ENCODE assay signal across 1 cellular context in the genomic region with DNA sequence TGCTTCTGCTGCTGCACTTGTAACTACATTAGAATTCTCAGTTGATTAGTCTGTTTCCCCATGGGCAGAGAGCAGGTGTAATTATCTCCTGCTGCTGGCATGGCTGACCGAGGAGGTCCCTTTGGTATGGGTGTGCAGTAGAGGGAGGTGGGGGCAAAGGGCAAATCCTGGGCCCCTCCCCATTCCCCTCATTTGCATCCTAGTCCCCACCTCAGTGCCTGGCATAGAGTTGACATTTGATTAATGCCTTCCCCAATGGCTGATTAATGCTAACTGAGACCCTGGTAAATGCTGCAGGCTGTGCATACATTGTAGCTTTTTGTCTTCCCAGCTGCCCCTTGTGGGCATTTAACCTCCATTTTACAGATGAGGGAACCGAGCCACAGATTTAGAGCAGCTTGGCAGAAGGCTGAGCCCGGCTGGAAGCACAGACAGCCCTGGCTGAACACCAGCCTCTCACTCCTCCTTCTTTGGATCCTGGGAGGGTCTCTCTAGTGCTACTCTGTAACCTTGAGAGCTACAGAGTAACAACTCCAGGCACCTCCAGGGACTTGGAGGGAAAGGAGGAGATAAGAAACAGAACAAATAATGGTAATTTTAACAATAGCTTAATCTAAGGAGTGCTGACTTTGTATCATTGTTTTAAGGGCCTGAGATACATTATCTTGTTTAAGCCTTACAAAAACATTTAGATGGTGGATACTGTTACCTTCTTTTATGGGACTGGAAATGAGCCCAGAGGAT.
TF ChIP-seq lines count a peak whose summit lies in the region.

No MANE protein-coding gene starts in this region.

TF ChIP-seq in GM12878, 131 proteins besides CTCF, POLR2A, EP300 and RAD21 (continues in another document):
- TF ChIP-seq MTA2 (IDR thresholded peaks at IDR 0.05; ENCODE audit: low read depth) (no peak), KDM1A (IDR thresholded peaks at IDR 0.05; ENCODE audit: borderline replicate concordance) (no peak), JUNB (IDR thresholded peaks at IDR 0.05) (no peak), SMAD5 (IDR thresholded peaks at IDR 0.05; ENCODE audit: low read depth) (no peak), HCFC1 (IDR thresholded peaks at IDR 0.05; ENCODE audit: low read length) (no peak), DPF2 (IDR thresholded peaks at IDR 0.05) (peak; percentile 13; the same call in 1 of the 2 replicates), ESRRA (IDR thresholded peaks at IDR 0.05; ENCODE audit: low read length) (no peak), RELA (IDR thresholded peaks at IDR 0.05; ENCODE audit: borderline replicate concordance, partially characterized antibody) (no peak), ZNF217 (IDR thresholded peaks at IDR 0.05) (no peak), MXI1 (IDR thresholded peaks at IDR 0.05; ENCODE audit: low read depth, low read length) (no peak), HDAC6 (IDR thresholded peaks at IDR 0.05; ENCODE audit: unreplicated experiment) (no peak), YBX1 (IDR thresholded peaks at IDR 0.05) (no peak), NR2C1 (IDR thresholded peaks at IDR 0.05) (peak; percentile 75), MEF2B (IDR thresholded peaks at IDR 0.05; ENCODE audit: partially characterized antibody, poor library complexity, severe bottlenecking) (no peak), KLF5 (IDR thresholded peaks at IDR 0.05; ENCODE audit: partially characterized antibody) (no peak), CREB1 (IDR thresholded peaks at IDR 0.05; ENCODE audit: low read depth) (no peak), SREBF2 (IDR thresholded peaks at IDR 0.05; ENCODE audit: low read length) (no peak), ZBED1 (IDR thresholded peaks at IDR 0.05; ENCODE audit: borderline replicate concordance) (no peak), TARDBP (IDR thresholded peaks at IDR 0.05; ENCODE audit: borderline replicate concordance) (no peak), ETV6 (conservative IDR thresholded peaks at IDR 0.05 in 1 of 2, IDR thresholded peaks at IDR 0.05 in 1 of 2; ENCODE audit: borderline replicate concordance in 1 of 2, low read depth in 1 of 2) (no peak), RB1 (IDR thresholded peaks at IDR 0.05; ENCODE audit: borderline replicate concordance) (no peak), HDAC2 (IDR thresholded peaks at IDR 0.05) (no peak), MTA3 (IDR thresholded peaks at IDR 0.05; ENCODE audit: borderline replicate concordance, low read length) (no peak), ZNF24 (IDR thresholded peaks at IDR 0.05) (no peak), MEF2A (IDR thresholded peaks at IDR 0.05; ENCODE audit: insufficient read depth, low read depth, low read length) (no peak), MYB (IDR thresholded peaks at IDR 0.05; ENCODE audit: borderline replicate concordance, low read depth, low read length) (no peak), TCF7 (IDR thresholded peaks at IDR 0.05; ENCODE audit: borderline replicate concordance) (no peak), MYC (IDR thresholded peaks at IDR 0.05; ENCODE audit: insufficient read depth, insufficient read length, insufficient replicate concordance, low read length, severe bottlenecking) (no peak), POU2F2 (IDR thresholded peaks at IDR 0.05; ENCODE audit: borderline replicate concordance, low read depth, low read length) (peak; percentile 85; the same call in 2 of the 3 replicates), ZNF622 (IDR thresholded peaks at IDR 0.05) (no peak)
- TF ChIP-seq, protein P1, sequence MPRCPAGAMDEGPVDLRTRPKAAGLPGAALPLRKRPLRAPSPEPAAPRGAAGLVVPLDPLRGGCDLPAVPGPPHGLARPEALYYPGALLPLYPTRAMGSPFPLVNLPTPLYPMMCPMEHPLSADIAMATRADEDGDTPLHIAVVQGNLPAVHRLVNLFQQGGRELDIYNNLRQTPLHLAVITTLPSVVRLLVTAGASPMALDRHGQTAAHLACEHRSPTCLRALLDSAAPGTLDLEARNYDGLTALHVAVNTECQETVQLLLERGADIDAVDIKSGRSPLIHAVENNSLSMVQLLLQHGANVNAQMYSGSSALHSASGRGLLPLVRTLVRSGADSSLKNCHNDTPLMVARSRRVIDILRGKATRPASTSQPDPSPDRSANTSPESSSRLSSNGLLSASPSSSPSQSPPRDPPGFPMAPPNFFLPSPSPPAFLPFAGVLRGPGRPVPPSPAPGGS (IDR thresholded peaks at IDR 0.05; ENCODE audit: borderline replicate concordance, insufficient read depth, low read depth, low read length, poor library complexity, severe bottlenecking) = no peak
- TF ChIP-seq, protein P2, sequence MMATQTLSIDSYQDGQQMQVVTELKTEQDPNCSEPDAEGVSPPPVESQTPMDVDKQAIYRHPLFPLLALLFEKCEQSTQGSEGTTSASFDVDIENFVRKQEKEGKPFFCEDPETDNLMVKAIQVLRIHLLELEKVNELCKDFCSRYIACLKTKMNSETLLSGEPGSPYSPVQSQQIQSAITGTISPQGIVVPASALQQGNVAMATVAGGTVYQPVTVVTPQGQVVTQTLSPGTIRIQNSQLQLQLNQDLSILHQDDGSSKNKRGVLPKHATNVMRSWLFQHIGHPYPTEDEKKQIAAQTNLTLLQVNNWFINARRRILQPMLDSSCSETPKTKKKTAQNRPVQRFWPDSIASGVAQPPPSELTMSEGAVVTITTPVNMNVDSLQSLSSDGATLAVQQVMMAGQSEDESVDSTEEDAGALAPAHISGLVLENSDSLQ (IDR thresholded peaks at IDR 0.05) = peak; percentile 89
- TF ChIP-seq, protein P3, sequence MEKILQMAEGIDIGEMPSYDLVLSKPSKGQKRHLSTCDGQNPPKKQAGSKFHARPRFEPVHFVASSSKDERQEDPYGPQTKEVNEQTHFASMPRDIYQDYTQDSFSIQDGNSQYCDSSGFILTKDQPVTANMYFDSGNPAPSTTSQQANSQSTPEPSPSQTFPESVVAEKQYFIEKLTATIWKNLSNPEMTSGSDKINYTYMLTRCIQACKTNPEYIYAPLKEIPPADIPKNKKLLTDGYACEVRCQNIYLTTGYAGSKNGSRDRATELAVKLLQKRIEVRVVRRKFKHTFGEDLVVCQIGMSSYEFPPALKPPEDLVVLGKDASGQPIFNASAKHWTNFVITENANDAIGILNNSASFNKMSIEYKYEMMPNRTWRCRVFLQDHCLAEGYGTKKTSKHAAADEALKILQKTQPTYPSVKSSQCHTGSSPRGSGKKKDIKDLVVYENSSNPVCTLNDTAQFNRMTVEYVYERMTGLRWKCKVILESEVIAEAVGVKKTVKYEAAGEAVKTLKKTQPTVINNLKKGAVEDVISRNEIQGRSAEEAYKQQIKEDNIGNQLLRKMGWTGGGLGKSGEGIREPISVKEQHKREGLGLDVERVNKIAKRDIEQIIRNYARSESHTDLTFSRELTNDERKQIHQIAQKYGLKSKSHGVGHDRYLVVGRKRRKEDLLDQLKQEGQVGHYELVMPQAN (conservative IDR thresholded peaks at IDR 0.05) = 0 out of 2 replicates have a peak, but pooled peaks have one; percentile 18
- TF ChIP-seq, protein P4, sequence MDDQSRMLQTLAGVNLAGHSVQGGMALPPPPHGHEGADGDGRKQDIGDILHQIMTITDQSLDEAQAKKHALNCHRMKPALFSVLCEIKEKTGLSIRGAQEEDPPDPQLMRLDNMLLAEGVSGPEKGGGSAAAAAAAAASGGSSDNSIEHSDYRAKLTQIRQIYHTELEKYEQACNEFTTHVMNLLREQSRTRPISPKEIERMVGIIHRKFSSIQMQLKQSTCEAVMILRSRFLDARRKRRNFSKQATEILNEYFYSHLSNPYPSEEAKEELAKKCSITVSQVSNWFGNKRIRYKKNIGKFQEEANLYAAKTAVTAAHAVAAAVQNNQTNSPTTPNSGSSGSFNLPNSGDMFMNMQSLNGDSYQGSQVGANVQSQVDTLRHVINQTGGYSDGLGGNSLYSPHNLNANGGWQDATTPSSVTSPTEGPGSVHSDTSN (IDR thresholded peaks at IDR 0.05; ENCODE audit: insufficient replicate concordance, low read depth, low read length) = peak; percentile 87
- TF ChIP-seq, protein P5, sequence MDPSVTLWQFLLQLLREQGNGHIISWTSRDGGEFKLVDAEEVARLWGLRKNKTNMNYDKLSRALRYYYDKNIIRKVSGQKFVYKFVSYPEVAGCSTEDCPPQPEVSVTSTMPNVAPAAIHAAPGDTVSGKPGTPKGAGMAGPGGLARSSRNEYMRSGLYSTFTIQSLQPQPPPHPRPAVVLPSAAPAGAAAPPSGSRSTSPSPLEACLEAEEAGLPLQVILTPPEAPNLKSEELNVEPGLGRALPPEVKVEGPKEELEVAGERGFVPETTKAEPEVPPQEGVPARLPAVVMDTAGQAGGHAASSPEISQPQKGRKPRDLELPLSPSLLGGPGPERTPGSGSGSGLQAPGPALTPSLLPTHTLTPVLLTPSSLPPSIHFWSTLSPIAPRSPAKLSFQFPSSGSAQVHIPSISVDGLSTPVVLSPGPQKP (IDR thresholded peaks at IDR 0.05; ENCODE audit: low read depth, low read length) = no peak
- TF ChIP-seq, protein P6, sequence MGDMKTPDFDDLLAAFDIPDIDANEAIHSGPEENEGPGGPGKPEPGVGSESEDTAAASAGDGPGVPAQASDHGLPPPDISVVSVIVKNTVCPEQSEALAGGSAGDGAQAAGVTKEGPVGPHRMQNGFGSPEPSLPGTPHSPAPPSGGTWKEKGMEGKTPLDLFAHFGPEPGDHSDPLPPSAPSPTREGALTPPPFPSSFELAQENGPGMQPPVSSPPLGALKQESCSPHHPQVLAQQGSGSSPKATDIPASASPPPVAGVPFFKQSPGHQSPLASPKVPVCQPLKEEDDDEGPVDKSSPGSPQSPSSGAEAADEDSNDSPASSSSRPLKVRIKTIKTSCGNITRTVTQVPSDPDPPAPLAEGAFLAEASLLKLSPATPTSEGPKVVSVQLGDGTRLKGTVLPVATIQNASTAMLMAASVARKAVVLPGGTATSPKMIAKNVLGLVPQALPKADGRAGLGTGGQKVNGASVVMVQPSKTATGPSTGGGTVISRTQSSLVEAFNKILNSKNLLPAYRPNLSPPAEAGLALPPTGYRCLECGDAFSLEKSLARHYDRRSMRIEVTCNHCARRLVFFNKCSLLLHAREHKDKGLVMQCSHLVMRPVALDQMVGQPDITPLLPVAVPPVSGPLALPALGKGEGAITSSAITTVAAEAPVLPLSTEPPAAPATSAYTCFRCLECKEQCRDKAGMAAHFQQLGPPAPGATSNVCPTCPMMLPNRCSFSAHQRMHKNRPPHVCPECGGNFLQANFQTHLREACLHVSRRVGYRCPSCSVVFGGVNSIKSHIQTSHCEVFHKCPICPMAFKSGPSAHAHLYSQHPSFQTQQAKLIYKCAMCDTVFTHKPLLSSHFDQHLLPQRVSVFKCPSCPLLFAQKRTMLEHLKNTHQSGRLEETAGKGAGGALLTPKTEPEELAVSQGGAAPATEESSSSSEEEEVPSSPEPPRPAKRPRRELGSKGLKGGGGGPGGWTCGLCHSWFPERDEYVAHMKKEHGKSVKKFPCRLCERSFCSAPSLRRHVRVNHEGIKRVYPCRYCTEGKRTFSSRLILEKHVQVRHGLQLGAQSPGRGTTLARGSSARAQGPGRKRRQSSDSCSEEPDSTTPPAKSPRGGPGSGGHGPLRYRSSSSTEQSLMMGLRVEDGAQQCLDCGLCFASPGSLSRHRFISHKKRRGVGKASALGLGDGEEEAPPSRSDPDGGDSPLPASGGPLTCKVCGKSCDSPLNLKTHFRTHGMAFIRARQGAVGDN (IDR thresholded peaks at IDR 0.05) = no peak
- TF ChIP-seq, protein P7, sequence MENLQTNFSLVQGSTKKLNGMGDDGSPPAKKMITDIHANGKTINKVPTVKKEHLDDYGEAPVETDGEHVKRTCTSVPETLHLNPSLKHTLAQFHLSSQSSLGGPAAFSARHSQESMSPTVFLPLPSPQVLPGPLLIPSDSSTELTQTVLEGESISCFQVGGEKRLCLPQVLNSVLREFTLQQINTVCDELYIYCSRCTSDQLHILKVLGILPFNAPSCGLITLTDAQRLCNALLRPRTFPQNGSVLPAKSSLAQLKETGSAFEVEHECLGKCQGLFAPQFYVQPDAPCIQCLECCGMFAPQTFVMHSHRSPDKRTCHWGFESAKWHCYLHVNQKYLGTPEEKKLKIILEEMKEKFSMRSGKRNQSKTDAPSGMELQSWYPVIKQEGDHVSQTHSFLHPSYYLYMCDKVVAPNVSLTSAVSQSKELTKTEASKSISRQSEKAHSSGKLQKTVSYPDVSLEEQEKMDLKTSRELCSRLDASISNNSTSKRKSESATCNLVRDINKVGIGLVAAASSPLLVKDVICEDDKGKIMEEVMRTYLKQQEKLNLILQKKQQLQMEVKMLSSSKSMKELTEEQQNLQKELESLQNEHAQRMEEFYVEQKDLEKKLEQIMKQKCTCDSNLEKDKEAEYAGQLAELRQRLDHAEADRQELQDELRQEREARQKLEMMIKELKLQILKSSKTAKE (IDR thresholded peaks at IDR 0.05; ENCODE audit: low read depth, poor library complexity, severe bottlenecking) = no peak
- TF ChIP-seq, protein P8, sequence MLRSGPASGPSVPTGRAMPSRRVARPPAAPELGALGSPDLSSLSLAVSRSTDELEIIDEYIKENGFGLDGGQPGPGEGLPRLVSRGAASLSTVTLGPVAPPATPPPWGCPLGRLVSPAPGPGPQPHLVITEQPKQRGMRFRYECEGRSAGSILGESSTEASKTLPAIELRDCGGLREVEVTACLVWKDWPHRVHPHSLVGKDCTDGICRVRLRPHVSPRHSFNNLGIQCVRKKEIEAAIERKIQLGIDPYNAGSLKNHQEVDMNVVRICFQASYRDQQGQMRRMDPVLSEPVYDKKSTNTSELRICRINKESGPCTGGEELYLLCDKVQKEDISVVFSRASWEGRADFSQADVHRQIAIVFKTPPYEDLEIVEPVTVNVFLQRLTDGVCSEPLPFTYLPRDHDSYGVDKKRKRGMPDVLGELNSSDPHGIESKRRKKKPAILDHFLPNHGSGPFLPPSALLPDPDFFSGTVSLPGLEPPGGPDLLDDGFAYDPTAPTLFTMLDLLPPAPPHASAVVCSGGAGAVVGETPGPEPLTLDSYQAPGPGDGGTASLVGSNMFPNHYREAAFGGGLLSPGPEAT (IDR thresholded peaks at IDR 0.05; ENCODE audit: low read depth) = no peak
- TF ChIP-seq, protein P9, sequence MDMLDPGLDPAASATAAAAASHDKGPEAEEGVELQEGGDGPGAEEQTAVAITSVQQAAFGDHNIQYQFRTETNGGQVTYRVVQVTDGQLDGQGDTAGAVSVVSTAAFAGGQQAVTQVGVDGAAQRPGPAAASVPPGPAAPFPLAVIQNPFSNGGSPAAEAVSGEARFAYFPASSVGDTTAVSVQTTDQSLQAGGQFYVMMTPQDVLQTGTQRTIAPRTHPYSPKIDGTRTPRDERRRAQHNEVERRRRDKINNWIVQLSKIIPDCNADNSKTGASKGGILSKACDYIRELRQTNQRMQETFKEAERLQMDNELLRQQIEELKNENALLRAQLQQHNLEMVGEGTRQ (IDR thresholded peaks at IDR 0.05; ENCODE audit: borderline replicate concordance, low read depth, low read length) = no peak
- TF ChIP-seq, protein P10, sequence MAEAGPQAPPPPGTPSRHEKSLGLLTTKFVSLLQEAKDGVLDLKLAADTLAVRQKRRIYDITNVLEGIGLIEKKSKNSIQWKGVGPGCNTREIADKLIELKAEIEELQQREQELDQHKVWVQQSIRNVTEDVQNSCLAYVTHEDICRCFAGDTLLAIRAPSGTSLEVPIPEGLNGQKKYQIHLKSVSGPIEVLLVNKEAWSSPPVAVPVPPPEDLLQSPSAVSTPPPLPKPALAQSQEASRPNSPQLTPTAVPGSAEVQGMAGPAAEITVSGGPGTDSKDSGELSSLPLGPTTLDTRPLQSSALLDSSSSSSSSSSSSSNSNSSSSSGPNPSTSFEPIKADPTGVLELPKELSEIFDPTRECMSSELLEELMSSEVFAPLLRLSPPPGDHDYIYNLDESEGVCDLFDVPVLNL (IDR thresholded peaks at IDR 0.05; ENCODE audit: low read depth, low read length) = no peak
